1 cellular context compared by ENCODE assay signal in the genomic region with DNA sequence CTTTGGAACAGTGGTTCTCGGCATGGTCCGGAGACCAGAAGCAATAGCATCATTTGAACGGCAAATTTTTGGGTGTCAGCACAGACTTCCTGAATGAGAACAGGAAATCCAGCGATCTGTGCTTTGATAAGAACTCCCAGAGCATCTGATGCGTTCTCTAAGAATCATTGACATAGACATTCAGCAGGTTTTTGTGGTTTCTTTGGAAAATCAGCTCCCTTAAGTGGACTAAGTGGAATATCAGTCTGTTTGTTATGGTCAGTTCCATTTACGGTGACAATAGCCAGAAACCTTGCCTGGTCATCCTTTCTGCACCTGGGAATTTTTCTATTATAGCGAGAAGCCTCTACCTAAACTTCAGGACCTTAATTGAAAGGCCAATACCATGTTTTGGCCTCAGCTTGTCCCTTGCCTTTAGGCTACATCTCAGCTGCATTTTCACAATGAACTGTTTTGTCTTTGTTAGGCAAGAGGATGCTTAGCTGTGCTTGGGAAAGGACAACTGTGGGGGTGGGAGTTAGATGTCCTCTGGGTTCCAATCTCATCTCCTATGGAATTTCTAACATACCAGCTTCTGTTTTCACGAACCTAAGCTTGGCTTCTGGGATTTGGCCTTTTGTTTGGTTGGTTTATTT.
A peak's percentile ranks its signal among the peaks of the same experiment; 100 is the strongest.
TF ChIP-seq lines count a peak whose summit lies in the region.

No MANE protein-coding gene starts in this region.

TF ChIP-seq in GM23338, 12 proteins besides CTCF, POLR2A, EP300 and RAD21:
- TF ChIP-seq, protein P1, sequence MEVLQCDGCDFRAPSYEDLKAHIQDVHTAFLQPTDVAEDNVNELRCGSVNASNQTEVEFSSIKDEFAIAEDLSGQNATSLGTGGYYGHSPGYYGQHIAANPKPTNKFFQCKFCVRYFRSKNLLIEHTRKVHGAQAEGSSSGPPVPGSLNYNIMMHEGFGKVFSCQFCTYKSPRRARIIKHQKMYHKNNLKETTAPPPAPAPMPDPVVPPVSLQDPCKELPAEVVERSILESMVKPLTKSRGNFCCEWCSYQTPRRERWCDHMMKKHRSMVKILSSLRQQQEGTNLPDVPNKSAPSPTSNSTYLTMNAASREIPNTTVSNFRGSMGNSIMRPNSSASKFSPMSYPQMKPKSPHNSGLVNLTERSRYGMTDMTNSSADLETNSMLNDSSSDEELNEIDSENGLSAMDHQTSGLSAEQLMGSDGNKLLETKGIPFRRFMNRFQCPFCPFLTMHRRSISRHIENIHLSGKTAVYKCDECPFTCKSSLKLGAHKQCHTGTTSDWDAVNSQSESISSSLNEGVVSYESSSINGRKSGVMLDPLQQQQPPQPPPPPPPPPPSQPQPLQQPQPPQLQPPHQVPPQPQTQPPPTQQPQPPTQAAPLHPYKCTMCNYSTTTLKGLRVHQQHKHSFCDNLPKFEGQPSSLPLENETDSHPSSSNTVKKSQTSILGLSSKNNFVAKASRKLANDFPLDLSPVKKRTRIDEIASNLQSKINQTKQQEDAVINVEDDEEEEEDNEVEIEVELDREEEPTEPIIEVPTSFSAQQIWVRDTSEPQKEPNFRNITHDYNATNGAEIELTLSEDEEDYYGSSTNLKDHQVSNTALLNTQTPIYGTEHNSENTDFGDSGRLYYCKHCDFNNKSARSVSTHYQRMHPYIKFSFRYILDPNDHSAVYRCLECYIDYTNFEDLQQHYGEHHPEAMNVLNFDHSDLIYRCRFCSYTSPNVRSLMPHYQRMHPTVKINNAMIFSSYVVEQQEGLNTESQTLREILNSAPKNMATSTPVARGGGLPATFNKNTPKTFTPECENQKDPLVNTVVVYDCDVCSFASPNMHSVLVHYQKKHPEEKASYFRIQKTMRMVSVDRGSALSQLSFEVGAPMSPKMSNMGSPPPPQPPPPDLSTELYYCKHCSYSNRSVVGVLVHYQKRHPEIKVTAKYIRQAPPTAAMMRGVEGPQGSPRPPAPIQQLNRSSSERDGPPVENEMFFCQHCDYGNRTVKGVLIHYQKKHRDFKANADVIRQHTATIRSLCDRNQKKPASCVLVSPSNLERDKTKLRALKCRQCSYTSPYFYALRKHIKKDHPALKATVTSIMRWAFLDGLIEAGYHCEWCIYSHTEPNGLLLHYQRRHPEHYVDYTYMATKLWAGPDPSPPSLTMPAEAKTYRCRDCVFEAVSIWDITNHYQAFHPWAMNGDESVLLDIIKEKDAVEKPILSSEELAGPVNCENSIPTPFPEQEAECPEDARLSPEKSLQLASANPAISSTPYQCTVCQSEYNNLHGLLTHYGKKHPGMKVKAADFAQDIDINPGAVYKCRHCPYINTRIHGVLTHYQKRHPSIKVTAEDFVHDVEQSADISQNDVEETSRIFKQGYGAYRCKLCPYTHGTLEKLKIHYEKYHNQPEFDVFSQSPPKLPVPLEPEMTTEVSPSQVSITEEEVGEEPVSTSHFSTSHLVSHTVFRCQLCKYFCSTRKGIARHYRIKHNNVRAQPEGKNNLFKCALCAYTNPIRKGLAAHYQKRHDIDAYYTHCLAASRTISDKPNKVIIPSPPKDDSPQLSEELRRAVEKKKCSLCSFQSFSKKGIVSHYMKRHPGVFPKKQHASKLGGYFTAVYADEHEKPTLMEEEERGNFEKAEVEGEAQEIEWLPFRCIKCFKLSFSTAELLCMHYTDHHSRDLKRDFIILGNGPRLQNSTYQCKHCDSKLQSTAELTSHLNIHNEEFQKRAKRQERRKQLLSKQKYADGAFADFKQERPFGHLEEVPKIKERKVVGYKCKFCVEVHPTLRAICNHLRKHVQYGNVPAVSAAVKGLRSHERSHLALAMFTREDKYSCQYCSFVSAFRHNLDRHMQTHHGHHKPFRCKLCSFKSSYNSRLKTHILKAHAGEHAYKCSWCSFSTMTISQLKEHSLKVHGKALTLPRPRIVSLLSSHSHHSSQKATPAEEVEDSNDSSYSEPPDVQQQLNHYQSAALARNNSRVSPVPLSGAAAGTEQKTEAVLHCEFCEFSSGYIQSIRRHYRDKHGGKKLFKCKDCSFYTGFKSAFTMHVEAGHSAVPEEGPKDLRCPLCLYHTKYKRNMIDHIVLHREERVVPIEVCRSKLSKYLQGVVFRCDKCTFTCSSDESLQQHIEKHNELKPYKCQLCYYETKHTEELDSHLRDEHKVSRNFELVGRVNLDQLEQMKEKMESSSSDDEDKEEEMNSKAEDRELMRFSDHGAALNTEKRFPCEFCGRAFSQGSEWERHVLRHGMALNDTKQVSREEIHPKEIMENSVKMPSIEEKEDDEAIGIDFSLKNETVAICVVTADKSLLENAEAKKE (CRISPR knock-in tag; IDR thresholded peaks at IDR 0.05), result peak; percentile 80
- TF ChIP-seq JUNB (IDR thresholded peaks at IDR 0.05; ENCODE audit: unreplicated experiment), result no peak
